17 cellular contexts compared by ENCODE assay signal in the genomic region with DNA sequence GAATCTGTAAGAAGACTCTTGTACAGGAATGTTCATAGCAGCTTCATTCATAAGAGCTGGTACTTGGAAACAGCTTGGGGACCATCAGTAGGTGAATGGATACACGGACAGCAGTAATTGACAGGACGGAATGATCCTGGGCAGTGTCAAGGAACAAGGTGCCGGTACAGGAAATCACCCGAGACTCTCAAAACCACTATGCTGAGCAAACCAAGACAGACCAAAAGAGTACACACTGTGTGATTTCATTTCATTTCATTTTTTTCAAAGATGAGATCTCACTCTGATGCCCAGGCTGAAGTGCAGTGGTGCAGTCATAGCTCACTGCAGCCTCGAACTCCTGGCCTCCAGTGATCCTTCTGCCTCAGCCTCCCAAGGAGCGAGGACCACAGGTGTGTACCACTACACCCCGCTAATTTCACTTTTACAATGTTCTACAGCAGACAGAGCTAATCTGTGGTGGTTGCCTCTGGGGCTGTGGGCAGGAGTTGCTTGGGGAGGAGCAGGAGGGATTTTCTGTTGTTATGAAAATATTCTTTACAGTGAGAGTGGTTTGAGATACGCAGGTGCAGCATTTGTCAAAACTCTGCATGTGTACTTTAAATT. TPM values are rescaled to one million over a fixed set of nuclear protein-coding genes. Genes with fewer than 3 reads are reported as not detected.
A peak's percentile ranks its signal among the peaks of the same experiment; 100 is the strongest.
DNase-seq lines count a peak whose midpoint lies in the region; ATAC-seq, FAIRE-seq and TF ChIP-seq lines count a peak whose summit lies in the region.
"Had no signal": no experiment of that assay in that cellular context is flagged by ENCODE, and none has a peak within 500 bp of the region (broad histone marks: within the 10 kb centered on the region; RNA-seq: fewer than 3 reads in every experiment).

No MANE protein-coding gene starts in this region.

- FAIRE-seq in GM12878 (lab: Jason Lieb, UNC): no peak

- H3K27ac Mint-ChIP-seq in activated CD8-positive, alpha-beta T cell treated with anti-CD3 and anti-CD28 coated beads, Interleukin-2, amount 10 ng/mL, durations not matched to agents 7 days and 5 days: peak overlapping the region; percentile 14
- no peak overlapping the region for H3K27ac Mint-ChIP-seq in activated CD8-positive, alpha-beta T cell treated with anti-CD3 and anti-CD28 coated beads for 36 hours
- no peak overlapping the region for H3K27ac Mint-ChIP-seq in stimulated activated naive CD8-positive, alpha-beta T cell treated with anti-CD3 and anti-CD28 coated beads, Interleukin-15, amount 100 ng/mL, for 72 hours
- H3K27ac Mint-ChIP-seq: CD8-positive, alpha-beta T cell; HFFc6 had no signal

- no peaks in the 10 kb centered on the region for H3K9me3 ChIP-seq in GM12878 (replicated peaks; ENCODE audit: control insufficient read depth, insufficient read depth, low read length)
- H3K9me3 ChIP-seq: Caco-2 had no signal

- H3K36me3 ChIP-seq in GM12878 (ENCODE audit: control insufficient read depth in 2 of 2, insufficient read depth in 2 of 2, low read length in 1 of 2): peaks cover 2 to 5% of the 10 kb centered on the region in 2 experiments; a peak in 2 of 4 replicates

- CTCF ChIA-PET in activated CD8-positive, alpha-beta T cell treated with anti-CD3 and anti-CD28 coated beads, Interleukin-2, amount 10 ng/mL, durations not matched to agents 7 days and 5 days (lab: Charles Lee): interaction anchor here (0.6 to 1.3 kb wide), 3 partner anchors 42 to 94 kb away, joined by 3 to 5 read pairs (median 5); no protein-coding TSS in a partner anchor
- CTCF ChIA-PET in activated CD8-positive, alpha-beta T cell treated with anti-CD3 and anti-CD28 coated beads for 36 hours (lab: Charles Lee): interaction anchor here (0.9 kb wide), 1 partner anchor 19 kb away, joined by 3 read pairs; no protein-coding TSS in a partner anchor
- CTCF ChIA-PET in GM12878 (lab: Yijun Ruan, JAX): interaction anchor here (0.9 to 1.5 kb wide), 3 partner anchors 12 to 644 kb away, joined by 3 to 4 read pairs (median 4); no protein-coding TSS in a partner anchor

- no peak for TF ChIP-seq CTCF in activated CD8-positive, alpha-beta T cell treated with anti-CD3 and anti-CD28 coated beads for 36 hours (IDR thresholded peaks at IDR 0.05)
- no peak for TF ChIP-seq CTCF in GM12878 (IDR thresholded peaks at IDR 0.05 in 2 of 3, conservative IDR thresholded peaks at IDR 0.05 in 1 of 3; ENCODE audit: control insufficient read depth in 2 of 3, extremely low read depth in 1 of 3, insufficient read depth in 1 of 3, low read depth in 3 of 3, low read length in 3 of 3)

- no peak for TF ChIP-seq POLR2A in GM12878 (IDR thresholded peaks at IDR 0.05; ENCODE audit: low read depth, low read length)

- H3K36me3 Mint-ChIP-seq in activated CD8-positive, alpha-beta T cell treated with anti-CD3 and anti-CD28 coated beads, Interleukin-2, amount 10 ng/mL, durations not matched to agents 7 days and 5 days (ENCODE audit: low read depth): no peaks in the 10 kb centered on the region
- H3K36me3 Mint-ChIP-seq in activated CD8-positive, alpha-beta T cell treated with anti-CD3 and anti-CD28 coated beads for 36 hours (ENCODE audit: low read depth): no peaks in the 10 kb centered on the region
- H3K36me3 Mint-ChIP-seq: CD8-positive, alpha-beta T cell had no signal

- RAD21 ChIA-PET in GM12878 (lab: Charles Lee; ENCODE audit: unreplicated experiment): interaction anchor here (2.7 kb wide), 1 partner anchor 13 kb away, joined by 9 read pairs; no protein-coding TSS in a partner anchor

- intact Hi-C loops in activated CD8-positive, alpha-beta T cell treated with anti-CD3 and anti-CD28 coated beads for 36 hours (cut with micrococcal nuclease): no loop called here
- intact Hi-C loops in GM12878 (cut with micrococcal nuclease; ENCODE audit: unreplicated experiment): no loop called here

- no peaks in the 10 kb centered on the region for H3K27me3 ChIP-seq in GM12878 (replicated peaks in 1 of 2; ENCODE audit: control insufficient read depth in 2 of 2, insufficient read depth in 2 of 2, low read length in 1 of 2)

- H3K79me2 ChIP-seq in GM12878 (ENCODE audit: control insufficient read depth, insufficient read depth, low read length): peaks cover 78% of the 10 kb centered on the region

- peak; percentile 55 for ATAC-seq in activated CD8-positive, alpha-beta T cell treated with anti-CD3 and anti-CD28 coated beads, Interleukin-2, amount 10 ng/mL, durations not matched to agents 7 days and 5 days
- ATAC-seq in activated CD8-positive, alpha-beta T cell treated with anti-CD3 and anti-CD28 coated beads for 36 hours: no peak
- ATAC-seq in stimulated activated naive CD8-positive, alpha-beta T cell treated with anti-CD3 and anti-CD28 coated beads, Interleukin-15, amount 100 ng/mL, for 72 hours: peak; percentile 45
- ATAC-seq in stimulated activated naive CD8-positive, alpha-beta T cell treated with anti-CD3 and anti-CD28 coated beads, Interleukin-15, Interleukin-2, amounts not matched to agents 100 U/mL and 50 U/mL, for 24 hours: no peak
- ATAC-seq in GM12878 (no peak), HG03565 (IDR thresholded peaks at IDR 0.05; ENCODE audit: unreplicated experiment) (no peak)
- ATAC-seq: CD8-positive, alpha-beta T cell had no signal

- H2AFZ ChIP-seq in GM12878 (ENCODE audit: control insufficient read depth, low read depth, low read length): no peak overlapping the region

- BruUV-seq in GM12878 (replicated peaks; lab: Mats Ljungman, UMichigan): no TSS peak

- WGBS in GM12878 (ENCODE audit: insufficient coverage, insufficient replicate concordance, low lambda C conversion rate, missing lambda C conversion rate): 93% methylated on average over 8 of the region's 8 CpGs

- H3K4me3 Mint-ChIP-seq in activated CD8-positive, alpha-beta T cell treated with anti-CD3 and anti-CD28 coated beads, Interleukin-2, amount 10 ng/mL, durations not matched to agents 7 days and 5 days: peak overlapping the region; percentile 12
- H3K4me3 Mint-ChIP-seq in activated CD8-positive, alpha-beta T cell treated with anti-CD3 and anti-CD28 coated beads for 36 hours: no peak overlapping the region
- H3K4me3 Mint-ChIP-seq in stimulated activated naive CD8-positive, alpha-beta T cell treated with anti-CD3 and anti-CD28 coated beads, Interleukin-15, amount 100 ng/mL, for 72 hours: no peak overlapping the region
- H3K4me3 Mint-ChIP-seq: B cell; CD14-positive monocyte; CD8-positive, alpha-beta T cell; HFFc6 had no signal

- peaks cover 29% of the 10 kb centered on the region for H3K4me1 ChIP-seq in GM12878 (ENCODE audit: control insufficient read depth, insufficient read depth, low read length)
- H3K4me1 ChIP-seq: Caco-2 had no signal

- POLR2A ChIA-PET in activated CD8-positive, alpha-beta T cell treated with anti-CD3 and anti-CD28 coated beads, Interleukin-2, amount 10 ng/mL, durations not matched to agents 7 days and 5 days (lab: Charles Lee): interaction anchor here (1.1 to 2.4 kb wide), 2 partner anchors 9 to 13 kb away, joined by 3 to 6 read pairs; no protein-coding TSS in a partner anchor
- POLR2A ChIA-PET in activated CD8-positive, alpha-beta T cell treated with anti-CD3 and anti-CD28 coated beads for 36 hours (lab: Charles Lee): no interaction called here
- POLR2A ChIA-PET in GM12878 (lab: Charles Lee): interaction anchor here (0.9 to 1.2 kb wide), 2 partner anchors 8 to 13 kb away, joined by 3 read pairs; no protein-coding TSS in a partner anchor

- no peak for DNase-seq in activated CD8-positive, alpha-beta T cell treated with anti-CD3 and anti-CD28 coated beads, Interleukin-2, amount 10 ng/mL, durations not matched to agents 7 days and 5 days
- no peak for DNase-seq in activated CD8-positive, alpha-beta T cell treated with anti-CD3 and anti-CD28 coated beads for 36 hours
- no peak for DNase-seq in stimulated activated naive CD8-positive, alpha-beta T cell treated with anti-CD3 and anti-CD28 coated beads, Interleukin-15, amount 100 ng/mL, for 72 hours
- no peak for DNase-seq in stimulated activated naive CD8-positive, alpha-beta T cell treated with anti-CD3 and anti-CD28 coated beads, Interleukin-15, Interleukin-2, amounts not matched to agents 100 U/mL and 50 U/mL, for 24 hours
- DNase-seq in GM12878 (ENCODE audit: low read depth, low spot score) (no peak), NCI-H524 (lab: John Stamatoyannopoulos, UW) (no peak), activated gamma-delta T cell (lab: John Stamatoyannopoulos, UW) (no peak)
- DNase-seq: Caco-2; CD8-positive, alpha-beta T cell; DND-41; GDM1; HCEC 1CT; HFFc6 had no signal

- no peak overlapping the region for H3K9ac ChIP-seq in GM12878 (ENCODE audit: control insufficient read depth, insufficient read depth, low read length)

- H3K4me1 Mint-ChIP-seq in activated CD8-positive, alpha-beta T cell treated with anti-CD3 and anti-CD28 coated beads, Interleukin-2, amount 10 ng/mL, durations not matched to agents 7 days and 5 days (ENCODE audit: low read depth): peaks cover 32% of the 10 kb centered on the region
- H3K4me1 Mint-ChIP-seq in activated CD8-positive, alpha-beta T cell treated with anti-CD3 and anti-CD28 coated beads for 36 hours (ENCODE audit: low read depth): peaks cover 4% of the 10 kb centered on the region
- peaks cover 24% of the 10 kb centered on the region for H3K4me1 Mint-ChIP-seq in stimulated activated naive CD8-positive, alpha-beta T cell treated with anti-CD3 and anti-CD28 coated beads, Interleukin-15, amount 100 ng/mL, for 72 hours
- H3K4me1 Mint-ChIP-seq: CD14-positive monocyte had no signal

- no peaks in the 10 kb centered on the region for H4K20me1 ChIP-seq in GM12878 (ENCODE audit: control insufficient read depth, insufficient read depth)

- H3K27ac ChIP-seq in GM12878 (ENCODE audit: control insufficient read depth, insufficient read depth): 0 out of 2 replicates have a peak overlapping the region, but pooled peaks have one; percentile 13
- H3K27ac ChIP-seq: HL-60 had no signal

- no peaks in the 10 kb centered on the region for H3K27me3 Mint-ChIP-seq in activated CD8-positive, alpha-beta T cell treated with anti-CD3 and anti-CD28 coated beads, Interleukin-2, amount 10 ng/mL, durations not matched to agents 7 days and 5 days (ENCODE audit: low read depth)
- peaks cover 7% of the 10 kb centered on the region for H3K27me3 Mint-ChIP-seq in activated CD8-positive, alpha-beta T cell treated with anti-CD3 and anti-CD28 coated beads for 36 hours
- peaks cover 14% of the 10 kb centered on the region for H3K27me3 Mint-ChIP-seq in stimulated activated naive CD8-positive, alpha-beta T cell treated with anti-CD3 and anti-CD28 coated beads, Interleukin-15, amount 100 ng/mL, for 72 hours
- H3K27me3 Mint-ChIP-seq: B cell had no signal

- H3K4me3 ChIP-seq in GM12878: no peak overlapping the region

- in situ Hi-C loops in GM12878 (cut with MboI): loop anchor here (10.0 to 25.0 kb wide), 2 partner anchors 1115 to 1377 kb away; no protein-coding TSS in a partner anchor

- H3K9me3 Mint-ChIP-seq in activated CD8-positive, alpha-beta T cell treated with anti-CD3 and anti-CD28 coated beads, Interleukin-2, amount 10 ng/mL, durations not matched to agents 7 days and 5 days (ENCODE audit: insufficient read depth): no peaks in the 10 kb centered on the region
- H3K9me3 Mint-ChIP-seq in activated CD8-positive, alpha-beta T cell treated with anti-CD3 and anti-CD28 coated beads for 36 hours: no peaks in the 10 kb centered on the region
- no peaks in the 10 kb centered on the region for H3K9me3 Mint-ChIP-seq in stimulated activated naive CD8-positive, alpha-beta T cell treated with anti-CD3 and anti-CD28 coated beads, Interleukin-15, amount 100 ng/mL, for 72 hours
- H3K9me3 Mint-ChIP-seq: CD8-positive, alpha-beta T cell; HFFc6 had no signal

- TF ChIP-seq EP300 in GM12878 (IDR thresholded peaks at IDR 0.05; ENCODE audit: borderline replicate concordance in 1 of 2, control insufficient read depth in 1 of 2, low read depth in 2 of 2, low read length in 2 of 2): no peak

- H3K4me2 ChIP-seq in GM12878 (ENCODE audit: control insufficient read depth, insufficient read depth): no peak overlapping the region

- SMC1A ChIA-PET in GM12878 (lab: Charles Lee; ENCODE audit: uncharacterized antibody, unreplicated experiment): interaction anchor here (0.9 to 3.6 kb wide), 3 partner anchors 11 to 46 kb away, joined by 4 to 11 read pairs (median 8); no protein-coding TSS in a partner anchor

- TF ChIP-seq RAD21 in GM12878 (IDR thresholded peaks at IDR 0.05; ENCODE audit: insufficient read depth, low read depth, low read length): no peak

RNA-seq across cellular contexts. Expression of a gene that starts 15.6 kb away (rescaled TPM):
- total RNA-seq in activated CD8-positive, alpha-beta T cell treated with anti-CD3 and anti-CD28 coated beads, Interleukin-2, amount 10 ng/mL, durations not matched to agents 7 days and 5 days: 10 to 100 TPM; 39.4 to 41.0 TPM
- total RNA-seq in activated CD8-positive, alpha-beta T cell treated with anti-CD3 and anti-CD28 coated beads for 36 hours: 10 to 100 TPM; 71.0 to 73.1 TPM
- 111 and 117 TPM in 2 replicates for total RNA-seq in GM12878 (2013; cell fraction: nucleolus; rRNA removed)
- total RNA-seq in GM12878 (2014; rRNA removed): 134 and 152 TPM in 2 replicates
- total RNA-seq in GM12878 (2014; rRNA removed; fragmentation: Illumina TruSeq; extraction: Trizol): 69.7 and 70.3 TPM in 2 replicates
- 154 and 159 TPM in 2 replicates for total RNA-seq in GM12878 (2021)
- 66.8 TPM for polyA plus RNA-seq in GM12878 (2011; ENCODE audit: low read depth)
- 206 and 264 TPM in 2 replicates for polyA plus RNA-seq in GM12878 (2011; rRNA removed)
- 342 and 427 TPM in 2 replicates for polyA plus RNA-seq in GM12878 (2011; cell fraction: cytosol; rRNA removed)
- polyA plus RNA-seq in GM12878 (2011; cell fraction: nucleus; rRNA removed): 245 and 262 TPM in 2 replicates
- polyA plus RNA-seq in GM12878 (2012): 179 and 250 TPM in 2 replicates
- 40.7 and 82.2 TPM in 2 replicates for polyA plus RNA-seq in GM12878 (2014; fragmentation: Illumina TruSeq; extraction: Trizol)
- polyA plus RNA-seq in GM12878 (2014; fragmentation: Nextera tagmentation; extraction: Ambion mirVana): 1 to 10 TPM; 5.2 to 7.1 TPM
- 239 and 255 TPM in 2 replicates for polyA plus RNA-seq in GM12878 (2014; rRNA removed)
- 10 to 100 TPM; 60.9 to 66.9 TPM for polyA plus RNA-seq in GM12878 (2016; fragmentation: Nextera tagmentation; extraction: Ambion mirVana)
- 124 and 137 TPM in 2 replicates for polyA minus RNA-seq in GM12878 (2011; rRNA and poly(A)+ RNA removed)
- polyA minus RNA-seq in GM12878 (2011; cell fraction: cytosol; rRNA and poly(A)+ RNA removed): 41.4 and 42.4 TPM in 2 replicates
- polyA minus RNA-seq in GM12878 (2011; cell fraction: nucleus; rRNA and poly(A)+ RNA removed): 18.9 and 21.1 TPM in 2 replicates

Comparison
In these comparisons a context has a peak if more than half of its experiments do, and no peak if none do; other contexts are left out.
1. ATAC-seq: peak in activated CD8-positive, alpha-beta T cell treated with anti-CD3 and anti-CD28 coated beads, Interleukin-2, amount 10 ng/mL, durations not matched to agents 7 days and 5 days (single experiment) and stimulated activated naive CD8-positive, alpha-beta T cell treated with anti-CD3 and anti-CD28 coated beads, Interleukin-15, amount 100 ng/mL, for 72 hours (single experiment); none in activated CD8-positive, alpha-beta T cell treated with anti-CD3 and anti-CD28 coated beads for 36 hours (single experiment), stimulated activated naive CD8-positive, alpha-beta T cell treated with anti-CD3 and anti-CD28 coated beads, Interleukin-15, Interleukin-2, amounts not matched to agents 100 U/mL and 50 U/mL, for 24 hours (single experiment), GM12878 (single experiment) and HG03565 (single experiment).